In genomic region chr18:23291456-23292205, GRCh38 we compare ENCODE assay signal across 11 cellular contexts.
DNase-seq lines count a peak whose midpoint lies in the region; ATAC-seq and TF ChIP-seq lines count a peak whose summit lies in the region.
"Had no signal": no experiment of that assay in that cellular context is flagged by ENCODE, and none has a peak within 500 bp of the region (broad histone marks: within the 10 kb centered on the region; RNA-seq: fewer than 3 reads in every experiment).

No MANE protein-coding gene starts in this region.

- intact Hi-C loops in HCT116 (cut with micrococcal nuclease) = no loop called here
- intact Hi-C loops in CD14-positive monocyte (cut with micrococcal nuclease) = no loop called here

- peak overlapping the region in 1 of 2 experiments; percentile 20; a peak in 1 of 4 replicates for H3K4me3 ChIP-seq in HCT116 (replicated peaks in 1 of 2; ENCODE audit: low read depth in 1 of 2, low read length in 2 of 2)
- H3K4me3 ChIP-seq in RWPE2 (ENCODE audit: severe bottlenecking) = no peak overlapping the region
- H3K4me3 ChIP-seq: ascending aorta had no signal

- peaks cover 0 to 1% (median 0%) of the 10 kb centered on the region in 3 donors for H3K27me3 Mint-ChIP-seq in CD14-positive monocyte (ENCODE audit: low read depth in 3 of 3)
- H3K27me3 Mint-ChIP-seq: activated T-cell treated with anti-CD3 and anti-CD28 coated beads, Interleukin-2, amount 50 U/mL, for 24 hours had no signal

- H2AFZ ChIP-seq in HCT116 (ENCODE audit: low read depth, low read length, poor library complexity, severe bottlenecking) = no peak overlapping the region

- H3K4me1 Mint-ChIP-seq in CD14-positive monocyte = no peaks in the 10 kb centered on the region

- DNase-seq in HCT116 (ENCODE audit: low read depth, low spot score) (peak; percentile 46), RWPE2 (ENCODE audit: low spot score) (no peak), fibroblast of gingiva (ENCODE audit: low read depth) (peak; percentile 83), stromal cell of bone marrow (ENCODE audit: low read depth) (peak; percentile 73), T-helper 1 cell (no peak), ureter (ENCODE audit: low spot score) (no peak), CD14-positive monocyte (ENCODE audit: low spot score) (no peak)
- no peak for DNase-seq in activated CD8-positive, alpha-beta memory T cell treated with anti-CD3 and anti-CD28 coated beads for 24 hours
- DNase-seq: activated T-cell treated with anti-CD3 and anti-CD28 coated beads, Interleukin-2, amount 50 U/mL, for 24 hours; GOT3 had no signal

- no peaks in the 10 kb centered on the region for H3K79me2 ChIP-seq in HCT116 (ENCODE audit: insufficient read depth, low read length)

- H3K4me1 ChIP-seq in HCT116 (ENCODE audit: control insufficient read depth in 1 of 2, insufficient read depth in 2 of 2, low read length in 2 of 2) (peaks cover 10 to 33% of the 10 kb centered on the region in 2 experiments), RWPE2 (ENCODE audit: insufficient read depth, poor library complexity, severe bottlenecking) (peaks cover 13% of the 10 kb centered on the region)

- CTCF ChIA-PET in HCT116 (lab: Charles Lee) = no interaction called here

- no peaks in the 10 kb centered on the region for H4K20me1 ChIP-seq in HCT116 (ENCODE audit: insufficient read depth)

- H3K27me3 ChIP-seq in HCT116 (ENCODE audit: insufficient read depth, low read length) = no peaks in the 10 kb centered on the region
- H3K27me3 ChIP-seq in RWPE2 (ENCODE audit: insufficient read depth, poor library complexity, severe bottlenecking) = no peaks in the 10 kb centered on the region
- H3K27me3 ChIP-seq: ascending aorta had no signal

- H3K9ac ChIP-seq in HCT116 (ENCODE audit: low read length) = no peak overlapping the region

- H3K27ac ChIP-seq in HCT116 (ENCODE audit: low read depth, low read length) = no peak overlapping the region; the same call in 1 of the 2 replicates
- H3K27ac ChIP-seq in RWPE2 (ENCODE audit: poor library complexity, severe bottlenecking) = peak overlapping the region; percentile 66

- POLR2A ChIA-PET in HCT116 (lab: Charles Lee) = no interaction called here

- H3K36me3 ChIP-seq in HCT116 (ENCODE audit: control insufficient read depth in 1 of 2, insufficient read depth in 2 of 2, low read length in 2 of 2) = no peaks in the 10 kb centered on the region
- no peaks in the 10 kb centered on the region for H3K36me3 ChIP-seq in RWPE2 (ENCODE audit: low read depth)
- H3K36me3 ChIP-seq: ascending aorta had no signal

- ATAC-seq in HCT116 = peak; percentile 80
- peak; percentile 96 for ATAC-seq in RWPE2 (ENCODE audit: low read depth)

- no peak for TF ChIP-seq CTCF in HCT116 (IDR thresholded peaks at IDR 0.05 in 2 of 3, conservative IDR thresholded peaks at IDR 0.05 in 1 of 3; ENCODE audit: borderline replicate concordance in 1 of 3, insufficient read depth in 1 of 3, low read depth in 2 of 3, low read length in 2 of 3)
- TF ChIP-seq CTCF in RWPE2 (IDR thresholded peaks at IDR 0.05; ENCODE audit: poor library complexity, severe bottlenecking) = no peak
- TF ChIP-seq CTCF in CD14-positive monocyte (IDR thresholded peaks at IDR 0.05) = no peak

- H3K9me3 ChIP-seq in HCT116 (ENCODE audit: control insufficient read depth in 1 of 2, insufficient read depth in 1 of 2, low read depth in 1 of 2, low read length in 2 of 2) = no peaks in the 10 kb centered on the region
- no peaks in the 10 kb centered on the region for H3K9me3 ChIP-seq in RWPE2 (ENCODE audit: severe bottlenecking)
- H3K9me3 ChIP-seq: ascending aorta had no signal

- H3K4me2 ChIP-seq in HCT116 (ENCODE audit: low read length) = peak overlapping the region; percentile 62

- H3K27ac Mint-ChIP-seq in CD14-positive monocyte = peak overlapping the region in 1 of 7 donors; percentile 5
- H3K27ac Mint-ChIP-seq: activated T-cell treated with anti-CD3 and anti-CD28 coated beads, Interleukin-2, amount 50 U/mL, for 24 hours had no signal

- peaks cover 0 to under 1% of the 10 kb centered on the region in 2 donors for H3K36me3 Mint-ChIP-seq in CD14-positive monocyte

- peaks cover 0 to 2% (median 0%) of the 10 kb centered on the region in 7 donors for H3K9me3 Mint-ChIP-seq in CD14-positive monocyte
- H3K9me3 Mint-ChIP-seq: activated T-cell treated with anti-CD3 and anti-CD28 coated beads, Interleukin-2, amount 50 U/mL, for 24 hours had no signal

- TF ChIP-seq POLR2A in HCT116 (IDR thresholded peaks at IDR 0.05; ENCODE audit: borderline replicate concordance, extremely low read depth, insufficient read depth, insufficient read length) = no peak

- H3K4me3 Mint-ChIP-seq in CD14-positive monocyte = no peak overlapping the region
- H3K4me3 Mint-ChIP-seq: activated T-cell treated with anti-CD3 and anti-CD28 coated beads, Interleukin-2, amount 50 U/mL, for 24 hours had no signal

- BruUV-seq in HCT116 (replicated peaks; lab: Mats Ljungman, UMichigan) = no TSS peak

- no peak for TF ChIP-seq RAD21 in HCT116 (IDR thresholded peaks at IDR 0.05; ENCODE audit: low read depth)

- RAD21 ChIA-PET in HCT116 (lab: Charles Lee; ENCODE audit: low non-redundant PET in 1 of 2, low total read pairs in 2 of 2, uncharacterized antibody in 2 of 2, unreplicated experiment in 2 of 2) = no interaction called here

- no peaks in the 10 kb centered on the region for H3K9me2 ChIP-seq in HCT116 (ENCODE audit: insufficient read depth)

TF ChIP-seq in HCT116, 20 proteins besides CTCF, POLR2A, EP300 and RAD21 (continues in another document):
- no peak for TF ChIP-seq EZH2phosphoT487 (IDR thresholded peaks at IDR 0.05; ENCODE audit: borderline replicate concordance)
- no peak for TF ChIP-seq EGR1 (IDR thresholded peaks at IDR 0.05; ENCODE audit: low read depth)
- peak; percentile 63 for TF ChIP-seq FOSL1 (IDR thresholded peaks at IDR 0.05; ENCODE audit: low read depth)
- peak; percentile 58; the same call in 1 of the 2 replicates for TF ChIP-seq JUND (IDR thresholded peaks at IDR 0.05)
- peak; percentile 58; the same call in 1 of the 2 replicates for TF ChIP-seq SP1 (IDR thresholded peaks at IDR 0.05; ENCODE audit: low read depth)
- TF ChIP-seq YY1 (IDR thresholded peaks at IDR 0.05; ENCODE audit: extremely low read depth, insufficient replicate concordance, low read depth, low read length) = no peak
- no peak for TF ChIP-seq EZH2 (IDR thresholded peaks at IDR 0.05)
- TF ChIP-seq ZNF274 (IDR thresholded peaks at IDR 0.05; ENCODE audit: low read depth, low read length) = no peak
- peak; percentile 25; the same call in 1 of the 2 replicates for TF ChIP-seq CBX3 (IDR thresholded peaks at IDR 0.05; ENCODE audit: low read depth)
- no peak for TF ChIP-seq ELF1 (IDR thresholded peaks at IDR 0.05; ENCODE audit: borderline replicate concordance, low read depth)
- TF ChIP-seq, protein P1, sequence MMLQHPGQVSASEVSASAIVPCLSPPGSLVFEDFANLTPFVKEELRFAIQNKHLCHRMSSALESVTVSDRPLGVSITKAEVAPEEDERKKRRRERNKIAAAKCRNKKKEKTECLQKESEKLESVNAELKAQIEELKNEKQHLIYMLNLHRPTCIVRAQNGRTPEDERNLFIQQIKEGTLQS (IDR thresholded peaks at IDR 0.05) = no peak
- TF ChIP-seq SRF (IDR thresholded peaks at IDR 0.05; ENCODE audit: low read depth) = peak; percentile 98
- no peak for TF ChIP-seq CEBPB (IDR thresholded peaks at IDR 0.05; ENCODE audit: low read depth)
- TF ChIP-seq POLR2AphosphoS5 (IDR thresholded peaks at IDR 0.05; ENCODE audit: low read depth, low read length) = no peak
- no peak for TF ChIP-seq SIN3A (IDR thresholded peaks at IDR 0.05; ENCODE audit: low read depth)
- TF ChIP-seq, protein P2, sequence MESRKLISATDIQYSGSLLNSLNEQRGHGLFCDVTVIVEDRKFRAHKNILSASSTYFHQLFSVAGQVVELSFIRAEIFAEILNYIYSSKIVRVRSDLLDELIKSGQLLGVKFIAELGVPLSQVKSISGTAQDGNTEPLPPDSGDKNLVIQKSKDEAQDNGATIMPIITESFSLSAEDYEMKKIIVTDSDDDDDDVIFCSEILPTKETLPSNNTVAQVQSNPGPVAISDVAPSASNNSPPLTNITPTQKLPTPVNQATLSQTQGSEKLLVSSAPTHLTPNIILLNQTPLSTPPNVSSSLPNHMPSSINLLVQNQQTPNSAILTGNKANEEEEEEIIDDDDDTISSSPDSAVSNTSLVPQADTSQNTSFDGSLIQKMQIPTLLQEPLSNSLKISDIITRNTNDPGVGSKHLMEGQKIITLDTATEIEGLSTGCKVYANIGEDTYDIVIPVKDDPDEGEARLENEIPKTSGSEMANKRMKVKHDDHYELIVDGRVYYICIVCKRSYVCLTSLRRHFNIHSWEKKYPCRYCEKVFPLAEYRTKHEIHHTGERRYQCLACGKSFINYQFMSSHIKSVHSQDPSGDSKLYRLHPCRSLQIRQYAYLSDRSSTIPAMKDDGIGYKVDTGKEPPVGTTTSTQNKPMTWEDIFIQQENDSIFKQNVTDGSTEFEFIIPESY (IDR thresholded peaks at IDR 0.05; ENCODE audit: extremely low read depth, insufficient replicate concordance, low read length) = no peak
- TF ChIP-seq REST (IDR thresholded peaks at IDR 0.05; ENCODE audit: low read depth) = no peak

Comparison
In these comparisons a context has a peak if more than half of its experiments do, and no peak if none do; other contexts are left out.
1. DNase-seq: peak in HCT116 (single experiment), fibroblast of gingiva (single experiment) and stromal cell of bone marrow (single experiment); none in RWPE2 (single experiment), T-helper 1 cell (0 of 5), activated CD8-positive, alpha-beta memory T cell treated with anti-CD3 and anti-CD28 coated beads for 24 hours (single experiment), ureter (single experiment) and CD14-positive monocyte (single experiment).